ENCODE assay signal across 21 cellular contexts in genomic region chr11:10503217-10503616, GRCh38. TPM values are rescaled to one million over a fixed set of nuclear protein-coding genes. Genes with fewer than 3 reads are reported as not detected.
A peak's percentile ranks its signal among the peaks of the same experiment; 100 is the strongest.
DNase-seq lines count a peak whose midpoint lies in the region; ATAC-seq and TF ChIP-seq lines count a peak whose summit lies in the region.
"Had no signal": no experiment of that assay in that cellular context is flagged by ENCODE, and none has a peak within 500 bp of the region (broad histone marks: within the 10 kb centered on the region; RNA-seq: fewer than 3 reads in every experiment).

No MANE protein-coding gene starts in this region.

- H3K4me3 Mint-ChIP-seq in progenitor cell of endocrine pancreas (ENCODE audit: low read depth), result no peak overlapping the region
- H3K4me3 Mint-ChIP-seq: activated CD4-positive, alpha-beta memory T cell treated with anti-CD3 and anti-CD28 coated beads for 36 hours; activated naive CD8-positive, alpha-beta T cell treated with anti-CD3 and anti-CD28 coated beads, Interleukin-2, amount 10 ng/mL, durations not matched to agents 7 days and 5 days; activated T-cell treated with anti-CD3 and anti-CD28 coated beads, Interleukin-2, amount 50 U/mL, for 4 hours; CD8-positive, alpha-beta T cell had no signal

- peaks cover 5% of the 10 kb centered on the region for H3K36me3 Mint-ChIP-seq in progenitor cell of endocrine pancreas (ENCODE audit: insufficient read depth)

- intact Hi-C loops in left ventricle myocardium superior (cut with micrococcal nuclease), result no loop called here
- intact Hi-C loops in Right ventricle myocardium inferior (cut with DNase I), result no loop called here
- intact Hi-C loops in lower lobe of right lung (cut with DNase I), result no loop called here

- H3K4me1 ChIP-seq in Peyer's patch, result no peaks in the 10 kb centered on the region
- H3K4me1 ChIP-seq in lower lobe of right lung, result peaks cover 25% of the 10 kb centered on the region
- H3K4me1 ChIP-seq in gastroesophageal sphincter, result no peaks in the 10 kb centered on the region
- H3K4me1 ChIP-seq: transverse colon had no signal

- TF ChIP-seq EP300 in gastroesophageal sphincter (IDR thresholded peaks at IDR 0.05), result no peak

- H3K4me3 ChIP-seq in Peyer's patch, result no peak overlapping the region
- no peak overlapping the region for H3K4me3 ChIP-seq in lower lobe of right lung
- no peak overlapping the region for H3K4me3 ChIP-seq in gastroesophageal sphincter
- H3K4me3 ChIP-seq: transverse colon had no signal

- H3K27ac Mint-ChIP-seq in progenitor cell of endocrine pancreas, result no peak overlapping the region
- H3K27ac Mint-ChIP-seq: activated CD4-positive, alpha-beta memory T cell treated with anti-CD3 and anti-CD28 coated beads for 36 hours; activated naive CD8-positive, alpha-beta T cell treated with anti-CD3 and anti-CD28 coated beads, Interleukin-2, amount 10 ng/mL, durations not matched to agents 7 days and 5 days; CD8-positive, alpha-beta T cell had no signal

- WGBS in gastroesophageal sphincter (ENCODE audit: low coverage in 1 of 2), 2 donors, result 79 to 85% methylated on average over 2 of the region's 2 CpGs

- no peak for TF ChIP-seq POLR2A in Peyer's patch (IDR thresholded peaks at IDR 0.05)
- TF ChIP-seq POLR2A in gastroesophageal sphincter (IDR thresholded peaks at IDR 0.05), result no peak

- H3K27me3 ChIP-seq in Peyer's patch (no peaks in the 10 kb centered on the region), lower lobe of right lung (ENCODE audit: low read depth) (no peaks in the 10 kb centered on the region), gastroesophageal sphincter (no peaks in the 10 kb centered on the region)
- H3K27me3 ChIP-seq: brain microvascular endothelial cell, foreskin keratinocyte, transverse colon had no signal

- TF ChIP-seq CTCF in Peyer's patch (IDR thresholded peaks at IDR 0.05), result no peak
- no peak for TF ChIP-seq CTCF in lower lobe of right lung (IDR thresholded peaks at IDR 0.05)
- no peak for TF ChIP-seq CTCF in progenitor cell of endocrine pancreas (IDR thresholded peaks at IDR 0.05; ENCODE audit: unreplicated experiment)
- no peak for TF ChIP-seq CTCF in gastroesophageal sphincter (IDR thresholded peaks at IDR 0.05)

- H3K27me3 Mint-ChIP-seq in progenitor cell of endocrine pancreas, result no peaks in the 10 kb centered on the region
- H3K27me3 Mint-ChIP-seq: activated CD4-positive, alpha-beta memory T cell treated with anti-CD3 and anti-CD28 coated beads for 36 hours; activated naive CD8-positive, alpha-beta T cell treated with anti-CD3 and anti-CD28 coated beads, Interleukin-2, amount 10 ng/mL, durations not matched to agents 7 days and 5 days had no signal

- DNase-seq in left ventricle myocardium superior (no peak), Right ventricle myocardium inferior (ENCODE audit: missing footprints) (no peak), Peyer's patch (peak in 1 of 3 donors; percentile 40), lower lobe of right lung (no peak), progenitor cell of endocrine pancreas (ENCODE audit: low spot score, unreplicated experiment) (no peak), HUDEP-2 (lab: John Stamatoyannopoulos, UW; ENCODE audit: unreplicated experiment in 76 of 76) (no peak)
- DNase-seq: ACHN; activated CD4-positive, alpha-beta memory T cell treated with anti-CD3 and anti-CD28 coated beads for 36 hours; activated naive CD8-positive, alpha-beta T cell treated with anti-CD3 and anti-CD28 coated beads, Interleukin-2, amount 10 ng/mL, durations not matched to agents 7 days and 5 days; activated T-cell treated with anti-CD3 and anti-CD28 coated beads, Interleukin-2, amount 50 U/mL, for 4 hours; brain microvascular endothelial cell; CD8-positive, alpha-beta T cell; dermis blood vessel endothelial cell; foreskin keratinocyte; NCI-H526 treated with DMSO at 0.1 percent for 48 hours; stimulated activated naive CD4-positive, alpha-beta T cell treated with Interleukin-2 at 50 U/mL for 16 hours; transverse colon had no signal

- ATAC-seq in left ventricle myocardium superior (peak; percentile 63), Right ventricle myocardium inferior (no peak), lower lobe of right lung (peak; percentile 68 to 79), HG02973 (IDR thresholded peaks at IDR 0.05; ENCODE audit: unreplicated experiment) (no peak), gastroesophageal sphincter (no peak)
- ATAC-seq: activated T-cell treated with anti-CD3 and anti-CD28 coated beads, Interleukin-2, amount 50 U/mL, for 4 hours; CD8-positive, alpha-beta T cell; foreskin keratinocyte; Panc1 had no signal

- no peaks in the 10 kb centered on the region for H3K4me1 Mint-ChIP-seq in progenitor cell of endocrine pancreas (ENCODE audit: low read depth)
- H3K4me1 Mint-ChIP-seq: activated naive CD8-positive, alpha-beta T cell treated with anti-CD3 and anti-CD28 coated beads, Interleukin-2, amount 10 ng/mL, durations not matched to agents 7 days and 5 days had no signal

- H3K9me3 Mint-ChIP-seq in progenitor cell of endocrine pancreas (ENCODE audit: low read depth), result no peaks in the 10 kb centered on the region
- H3K9me3 Mint-ChIP-seq: activated CD4-positive, alpha-beta memory T cell treated with anti-CD3 and anti-CD28 coated beads for 36 hours; activated naive CD8-positive, alpha-beta T cell treated with anti-CD3 and anti-CD28 coated beads, Interleukin-2, amount 10 ng/mL, durations not matched to agents 7 days and 5 days; activated T-cell treated with anti-CD3 and anti-CD28 coated beads, Interleukin-2, amount 50 U/mL, for 4 hours; CD8-positive, alpha-beta T cell had no signal

- peak overlapping the region in 3 of 4 donors; percentile 5 to 32 (median 31) for H3K27ac ChIP-seq in Peyer's patch
- H3K27ac ChIP-seq in lower lobe of right lung, result peak overlapping the region; percentile 37
- H3K27ac ChIP-seq in gastroesophageal sphincter, result no peak overlapping the region
- H3K27ac ChIP-seq: brain microvascular endothelial cell, epithelial cell of prostate, foreskin keratinocyte had no signal

- H3K36me3 ChIP-seq in Peyer's patch, result peaks cover 0 to 35% (median 0%) of the 10 kb centered on the region in 3 donors
- H3K36me3 ChIP-seq in lower lobe of right lung, result peaks cover 59% of the 10 kb centered on the region
- H3K36me3 ChIP-seq in gastroesophageal sphincter, result peaks cover 0 to 57% of the 10 kb centered on the region in 2 donors
- H3K36me3 ChIP-seq: transverse colon had no signal

- no peaks in the 10 kb centered on the region for H3K9me3 ChIP-seq in Peyer's patch
- no peaks in the 10 kb centered on the region for H3K9me3 ChIP-seq in lower lobe of right lung
- no peaks in the 10 kb centered on the region for H3K9me3 ChIP-seq in gastroesophageal sphincter
- H3K9me3 ChIP-seq: transverse colon had no signal

RNA-seq across cellular contexts. Expression of gene RNF141, which starts 37.8 kb away (rescaled TPM):
- total RNA-seq in left ventricle myocardium superior (34.1 TPM), Right ventricle myocardium inferior (37.9 TPM), Peyer's patch (10 to 100 TPM; 28.1 to 35.1 (median 33.5) TPM), lower lobe of right lung (55.2 TPM), progenitor cell of endocrine pancreas (32.0 and 35.1 TPM in 2 replicates), gastroesophageal sphincter (10 to 100 TPM; 28.4 to 44.8 (median 38.1) TPM)

RNA-seq across cellular contexts. Expression of gene AMPD3, which starts 48.2 kb away (rescaled TPM):
- 3.7 TPM for total RNA-seq in left ventricle myocardium superior
- 3.5 TPM for total RNA-seq in Right ventricle myocardium inferior
- total RNA-seq in Peyer's patch, result 10 to 100 TPM; 12.4 to 28.9 (median 17.6) TPM
- 9.8 TPM for total RNA-seq in lower lobe of right lung
- 12.9 TPM in 2 replicates for total RNA-seq in progenitor cell of endocrine pancreas
- 1 to 10 TPM; 4.3 to 7.3 (median 5.4) TPM for total RNA-seq in gastroesophageal sphincter

Comparison
In these comparisons a context has a peak if more than half of its experiments do, and no peak if none do; other contexts are left out.
1. ATAC-seq: peak in left ventricle myocardium superior (single experiment) and lower lobe of right lung (2 of 2); none in Right ventricle myocardium inferior (single experiment), HG02973 (single experiment) and gastroesophageal sphincter (single experiment).
2. H3K27ac ChIP-seq: peak in Peyer's patch (3 of 4) and lower lobe of right lung (single experiment); none in gastroesophageal sphincter (0 of 4).